In genomic region chr16:70442344-70442743, GRCh38 we compare ENCODE assay signal across 4 cellular contexts.
TF ChIP-seq lines count a peak whose summit lies in the region.

No MANE protein-coding gene starts in this region.

TF ChIP-seq in HepG2, 621 proteins besides CTCF, POLR2A, EP300 and RAD21:
- TF ChIP-seq SRY (CRISPR knock-in tag; IDR thresholded peaks at IDR 0.05) (no peak), SNAPC2 (CRISPR knock-in tag; IDR thresholded peaks at IDR 0.05) (no peak), ZNF121 (CRISPR knock-in tag; IDR thresholded peaks at IDR 0.05) (peak; percentile 96)

TF ChIP-seq in HEK293, 187 proteins besides CTCF, POLR2A, EP300 and RAD21:
- TF ChIP-seq ZNF274 (IDR thresholded peaks at IDR 0.05; ENCODE audit: low read length): no peak
- TF ChIP-seq ZNF274 (tag by site-specific recombination; IDR thresholded peaks at IDR 0.05; ENCODE audit: borderline replicate concordance): no peak
- TF ChIP-seq ZNF221 (tag by site-specific recombination; IDR thresholded peaks at IDR 0.05; ENCODE audit: borderline replicate concordance): no peak
- TF ChIP-seq ZNF121 (tag by site-specific recombination; IDR thresholded peaks at IDR 0.05): peak; percentile 57

TF ChIP-seq in WTC11, 78 proteins besides CTCF, POLR2A, EP300 and RAD21:
- TF ChIP-seq MLX (CRISPR knock-in tag; IDR thresholded peaks at IDR 0.05) (no peak), ZNF121 (CRISPR knock-in tag; IDR thresholded peaks at IDR 0.05) (peak; percentile 50; the same call in 1 of the 2 replicates)
TF ChIP-seq in WTC11: peak in this region for 1.

TF ChIP-seq in K562, 482 proteins besides CTCF, POLR2A, EP300 and RAD21:
- TF ChIP-seq ZNF121 (CRISPR knock-in tag; conservative IDR thresholded peaks at IDR 0.05) (0 out of 2 replicates have a peak, but pooled peaks have one; percentile 23), GATA2 (CRISPR knock-in tag; IDR thresholded peaks at IDR 0.05) (no peak), PRMT5 (CRISPR knock-in tag; IDR thresholded peaks at IDR 0.05) (no peak)
TF ChIP-seq in K562: peak in this region for 1.
